ENCODE assay signal across 8 cellular contexts in genomic region chr2:38959938-38960608, GRCh38.
DNase-seq lines count a peak whose midpoint lies in the region; ATAC-seq and TF ChIP-seq lines count a peak whose summit lies in the region.

No MANE protein-coding gene starts in this region.

- H3K27ac Mint-ChIP-seq in activated naive CD8-positive, alpha-beta T cell treated with anti-CD3 and anti-CD28 coated beads for 36 hours, result no peak overlapping the region

- peak overlapping the region; percentile 37 for H3K4me3 Mint-ChIP-seq in activated naive CD8-positive, alpha-beta T cell treated with anti-CD3 and anti-CD28 coated beads for 36 hours

- TF ChIP-seq EP300 in tibial nerve (IDR thresholded peaks at IDR 0.05), result no peak

- no TSS peak for BruUV-seq in PC-3 (replicated peaks; lab: Mats Ljungman, UMichigan)

- no peak overlapping the region for H3K9ac ChIP-seq in PC-3 (ENCODE audit: low read length)

- no peak for TF ChIP-seq POLR2A in prostate gland (IDR thresholded peaks at IDR 0.05)
- TF ChIP-seq POLR2A in tibial nerve (IDR thresholded peaks at IDR 0.05), result no peak

- H3K36me3 ChIP-seq in prostate gland (no peaks in the 10 kb centered on the region), tibial nerve (peaks cover 0 to 10% (median 0%) of the 10 kb centered on the region in 3 donors), PC-3 (ENCODE audit: low read depth, low read length) (no peaks in the 10 kb centered on the region)

- H3K4me3 ChIP-seq in prostate gland (peak overlapping the region; percentile 31 to 37), tibial nerve (peak overlapping the region; percentile 22 to 62 (median 54)), PC-3 (ENCODE audit: low read length) (no peak overlapping the region)

- no peaks in the 10 kb centered on the region for H3K27me3 ChIP-seq in prostate gland (replicated peaks; ENCODE audit: insufficient read depth)
- H3K27me3 ChIP-seq in tibial nerve, result no peaks in the 10 kb centered on the region
- no peaks in the 10 kb centered on the region for H3K27me3 ChIP-seq in PC-3 (ENCODE audit: low read length)

- no peak overlapping the region for H2AFZ ChIP-seq in PC-3 (ENCODE audit: low read length)

- TF ChIP-seq CTCF in prostate gland (IDR thresholded peaks at IDR 0.05) (peak in 1 of 4 experiments; percentile 37), tibial nerve (IDR thresholded peaks at IDR 0.05) (peak in 1 of 5 experiments; percentile 39), PC-3 (conservative IDR thresholded peaks at IDR 0.05; ENCODE audit: low read depth, low read length) (no peak)

- no peaks in the 10 kb centered on the region for H3K9me3 ChIP-seq in prostate gland
- H3K9me3 ChIP-seq in tibial nerve, result no peaks in the 10 kb centered on the region
- H3K9me3 ChIP-seq in PC-3 (ENCODE audit: low read length), result no peaks in the 10 kb centered on the region

- H3K36me3 Mint-ChIP-seq in activated naive CD8-positive, alpha-beta T cell treated with anti-CD3 and anti-CD28 coated beads for 36 hours, result peaks cover 2% of the 10 kb centered on the region

- no peaks in the 10 kb centered on the region for H3K79me2 ChIP-seq in PC-3 (ENCODE audit: low read length)

- H3K4me2 ChIP-seq in PC-3 (ENCODE audit: low read length), result no peak overlapping the region

- no peaks in the 10 kb centered on the region for H3K4me1 ChIP-seq in prostate gland (replicated peaks)
- peaks cover 0 to 13% (median 6%) of the 10 kb centered on the region in 4 donors for H3K4me1 ChIP-seq in tibial nerve
- no peaks in the 10 kb centered on the region for H3K4me1 ChIP-seq in PC-3 (ENCODE audit: insufficient read depth, low read length)

- DNase-seq in GM19240 (ENCODE audit: insufficient read length, low spot score) (peak; percentile 14), NCI-H510A (lab: John Stamatoyannopoulos, UW) (peak; percentile 81), Right ventricle myocardium superior (peak; percentile 89), prostate gland (ENCODE audit: low spot score) (peak; percentile 55), tibial nerve (ENCODE audit: low spot score in 2 of 2) (peak; percentile 49 to 53), PC-3 (no peak)
- DNase-seq in activated naive CD8-positive, alpha-beta T cell treated with anti-CD3 and anti-CD28 coated beads for 36 hours, result peak; percentile 83

- ATAC-seq in Right ventricle myocardium superior (ENCODE audit: poor library complexity), result peak; percentile 98
- ATAC-seq in PC-3, result no peak
- ATAC-seq in HG03045 (IDR thresholded peaks at IDR 0.05; ENCODE audit: unreplicated experiment), result no peak

- CTCF ChIA-PET in PC-3 (lab: Charles Lee), result no interaction called here

- H3K9me2 ChIP-seq in PC-3 (replicated peaks; ENCODE audit: low read length), result no peaks in the 10 kb centered on the region

- no peak overlapping the region for H3K27ac ChIP-seq in prostate gland
- H3K27ac ChIP-seq in tibial nerve, result peak overlapping the region in 1 of 4 donors; percentile 54
- H3K27ac ChIP-seq in PC-3 (ENCODE audit: low read length), result no peak overlapping the region

- intact Hi-C loops in Right ventricle myocardium superior (cut with DNase I) (no loop called here), prostate gland (cut with DNase I) (no loop called here), PC-3 (cut with micrococcal nuclease) (no loop called here)

- no peaks in the 10 kb centered on the region for H4K20me1 ChIP-seq in PC-3 (ENCODE audit: low read length)

- no peaks in the 10 kb centered on the region for H3K9me3 Mint-ChIP-seq in activated naive CD8-positive, alpha-beta T cell treated with anti-CD3 and anti-CD28 coated beads for 36 hours

- H3K27me3 Mint-ChIP-seq in activated naive CD8-positive, alpha-beta T cell treated with anti-CD3 and anti-CD28 coated beads for 36 hours, result peaks cover 30% of the 10 kb centered on the region

- peaks cover 3% of the 10 kb centered on the region for H3K4me1 Mint-ChIP-seq in activated naive CD8-positive, alpha-beta T cell treated with anti-CD3 and anti-CD28 coated beads for 36 hours

- 9% methylated on average over 62 of the region's 97 CpGs for WGBS in prostate gland
- 29 to 34% methylated on average over 21 to 27 of the region's 97 CpGs for WGBS in tibial nerve, 2 donors

- H3F3A ChIP-seq in PC-3 (ENCODE audit: low read length, unreplicated experiment), result no peaks in the 10 kb centered on the region

- POLR2A ChIA-PET in PC-3 (lab: Charles Lee; ENCODE audit: unreplicated experiment), result no interaction called here
